Comparison of ENCODE assay signal across 8 cellular contexts in genomic region chr19:2542341-2543069, GRCh38.
A peak's percentile ranks its signal among the peaks of the same experiment; 100 is the strongest.
DNase-seq lines count a peak whose midpoint lies in the region; ATAC-seq, FAIRE-seq and TF ChIP-seq lines count a peak whose summit lies in the region.

No MANE protein-coding gene starts in this region.

- no peaks in the 10 kb centered on the region for H3K9me3 ChIP-seq in kidney (ENCODE audit: control insufficient read depth in 1 of 2, low read length in 2 of 2)

- no peak overlapping the region for H3K4me3 Mint-ChIP-seq in activated T-helper 2 cell treated with anti-CD3 and anti-CD28 coated beads, Interferon-gamma antibody, Interleukin-2, Interleukin-4, amounts not matched to agents 10 μg/mL and 5 μg/mL and 100 μg/mL, durations not matched to agents 14 hours and 24 hours and 36 hours (ENCODE audit: low read depth)
- no peak overlapping the region for H3K4me3 Mint-ChIP-seq in stimulated activated memory B cell treated with anti-CD40 and anti-IgM and Interleukin-4, amounts not matched to agents 10 μg/mL and 1 μg/mL and 100 μg/mL, for 72 hours

- no peak for ATAC-seq in stimulated activated memory B cell treated with anti-CD40 and anti-IgM and Interleukin-4, amounts not matched to agents 10 μg/mL and 1 μg/mL and 100 μg/mL, for 72 hours
- no peak for ATAC-seq in HG02763 (IDR thresholded peaks at IDR 0.05; ENCODE audit: unreplicated experiment)

- intact Hi-C loops in activated T-helper 2 cell treated with anti-CD3 and anti-CD28 coated beads, Interferon-gamma antibody, Interleukin-2, Interleukin-4, amounts not matched to agents 10 μg/mL and 5 μg/mL and 100 μg/mL, durations not matched to agents 14 hours and 24 hours and 36 hours (cut with micrococcal nuclease), result no loop called here
- intact Hi-C loops in kidney (cut with DNase I), result no loop called here

- H3K4me1 ChIP-seq in kidney (ENCODE audit: control insufficient read depth in 1 of 2, insufficient read depth in 1 of 2, low read depth in 1 of 2, low read length in 2 of 2), result peaks cover 24 to 38% of the 10 kb centered on the region in 2 donors

- H3K36me3 ChIP-seq in kidney (ENCODE audit: control insufficient read depth in 1 of 2, insufficient read depth in 2 of 2, low read length in 2 of 2), result no peaks in the 10 kb centered on the region

- H3K36me3 Mint-ChIP-seq in activated T-helper 2 cell treated with anti-CD3 and anti-CD28 coated beads, Interferon-gamma antibody, Interleukin-2, Interleukin-4, amounts not matched to agents 10 μg/mL and 5 μg/mL and 100 μg/mL, durations not matched to agents 14 hours and 24 hours and 36 hours (ENCODE audit: low read depth), result no peaks in the 10 kb centered on the region
- peaks cover 7% of the 10 kb centered on the region for H3K36me3 Mint-ChIP-seq in stimulated activated memory B cell treated with anti-CD40 and anti-IgM and Interleukin-4, amounts not matched to agents 10 μg/mL and 1 μg/mL and 100 μg/mL, for 72 hours

- no peak for TF ChIP-seq CTCF in kidney (IDR thresholded peaks at IDR 0.05; ENCODE audit: borderline replicate concordance, extremely low read depth, insufficient read depth)

- peak overlapping the region; percentile 7 for H3K27ac Mint-ChIP-seq in activated T-helper 2 cell treated with anti-CD3 and anti-CD28 coated beads, Interferon-gamma antibody, Interleukin-2, Interleukin-4, amounts not matched to agents 10 μg/mL and 5 μg/mL and 100 μg/mL, durations not matched to agents 14 hours and 24 hours and 36 hours
- peak overlapping the region; percentile 85 for H3K27ac Mint-ChIP-seq in stimulated activated memory B cell treated with anti-CD40 and anti-IgM and Interleukin-4, amounts not matched to agents 10 μg/mL and 1 μg/mL and 100 μg/mL, for 72 hours

- FAIRE-seq in kidney (lab: Jason Lieb, UNC), result no peak

- H3K4me3 ChIP-seq in kidney (ENCODE audit: low read length in 2 of 2), result no peak overlapping the region

- DNase-seq in HK-2 (ENCODE audit: unreplicated experiment) (peak; percentile 59), kidney (peak; percentile 66), DMS153 treated with DMSO at 0.1 percent for 48 hours (lab: John Stamatoyannopoulos, UW; ENCODE audit: unreplicated experiment) (no peak), NCI-H2029 treated with DMSO at 0.1 percent for 48 hours (lab: John Stamatoyannopoulos, UW) (no peak)
- no peak for DNase-seq in activated T-helper 2 cell treated with anti-CD3 and anti-CD28 coated beads, Interferon-gamma antibody, Interleukin-2, Interleukin-4, amounts not matched to agents 10 μg/mL and 5 μg/mL and 100 μg/mL, durations not matched to agents 14 hours and 24 hours and 36 hours (ENCODE audit: low spot score)
- no peak for DNase-seq in activated CD4-positive, CD25-positive, alpha-beta regulatory T cell (lab: John Stamatoyannopoulos, UW)

- peak overlapping the region; percentile 96 to 97 for H3K27ac ChIP-seq in kidney (ENCODE audit: low read depth in 2 of 2, low read length in 2 of 2)

- no peaks in the 10 kb centered on the region for H3K27me3 Mint-ChIP-seq in activated T-helper 2 cell treated with anti-CD3 and anti-CD28 coated beads, Interferon-gamma antibody, Interleukin-2, Interleukin-4, amounts not matched to agents 10 μg/mL and 5 μg/mL and 100 μg/mL, durations not matched to agents 14 hours and 24 hours and 36 hours (ENCODE audit: low read depth)
- H3K27me3 Mint-ChIP-seq in stimulated activated memory B cell treated with anti-CD40 and anti-IgM and Interleukin-4, amounts not matched to agents 10 μg/mL and 1 μg/mL and 100 μg/mL, for 72 hours, result no peaks in the 10 kb centered on the region

- peak overlapping the region in 1 of 2 donors; percentile 62 for H3K9ac ChIP-seq in kidney (ENCODE audit: low read length in 2 of 2)

- H3K9me3 Mint-ChIP-seq in activated T-helper 2 cell treated with anti-CD3 and anti-CD28 coated beads, Interferon-gamma antibody, Interleukin-2, Interleukin-4, amounts not matched to agents 10 μg/mL and 5 μg/mL and 100 μg/mL, durations not matched to agents 14 hours and 24 hours and 36 hours, result no peaks in the 10 kb centered on the region
- H3K9me3 Mint-ChIP-seq in stimulated activated memory B cell treated with anti-CD40 and anti-IgM and Interleukin-4, amounts not matched to agents 10 μg/mL and 1 μg/mL and 100 μg/mL, for 72 hours, result no peaks in the 10 kb centered on the region

- peaks cover 18% of the 10 kb centered on the region for H3K4me1 Mint-ChIP-seq in activated T-helper 2 cell treated with anti-CD3 and anti-CD28 coated beads, Interferon-gamma antibody, Interleukin-2, Interleukin-4, amounts not matched to agents 10 μg/mL and 5 μg/mL and 100 μg/mL, durations not matched to agents 14 hours and 24 hours and 36 hours (ENCODE audit: low read depth)
- peaks cover 71% of the 10 kb centered on the region for H3K4me1 Mint-ChIP-seq in stimulated activated memory B cell treated with anti-CD40 and anti-IgM and Interleukin-4, amounts not matched to agents 10 μg/mL and 1 μg/mL and 100 μg/mL, for 72 hours

Comparison
In these comparisons a context has a peak if more than half of its experiments do, and no peak if none do; other contexts are left out.
1. DNase-seq: peak in HK-2 (single experiment) and kidney (single experiment); none in activated T-helper 2 cell treated with anti-CD3 and anti-CD28 coated beads, Interferon-gamma antibody, Interleukin-2, Interleukin-4, amounts not matched to agents 10 μg/mL and 5 μg/mL and 100 μg/mL, durations not matched to agents 14 hours and 24 hours and 36 hours (single experiment), DMS153 treated with DMSO at 0.1 percent for 48 hours (single experiment), activated CD4-positive, CD25-positive, alpha-beta regulatory T cell (0 of 4) and NCI-H2029 treated with DMSO at 0.1 percent for 48 hours (single experiment).